12 cellular contexts compared by ENCODE assay signal in the genomic region with DNA sequence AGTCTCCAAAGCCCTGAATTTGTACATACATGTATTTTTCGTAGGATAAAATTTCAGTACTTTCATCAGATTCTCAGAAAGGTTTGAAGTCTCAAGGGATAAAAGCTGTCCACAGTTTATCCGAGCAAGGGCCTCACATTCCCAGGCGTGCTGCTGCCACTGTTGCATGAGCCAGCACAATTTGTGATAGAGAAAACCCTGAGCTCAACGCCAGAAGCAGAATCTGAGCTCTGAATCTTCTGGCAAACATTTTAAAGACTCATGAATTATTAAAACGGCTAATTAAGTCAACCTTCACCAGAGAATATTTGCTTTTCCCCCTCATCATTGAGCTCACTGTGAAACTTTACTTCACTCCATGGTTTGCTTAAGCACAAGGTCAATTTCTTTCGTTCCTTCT. TPM values are rescaled to one million over a fixed set of nuclear protein-coding genes. Genes with fewer than 3 reads are reported as not detected.
DNase-seq lines count a peak whose midpoint lies in the region; ATAC-seq and TF ChIP-seq lines count a peak whose summit lies in the region.
"Had no signal": no experiment of that assay in that cellular context is flagged by ENCODE, and none has a peak within 500 bp of the region (broad histone marks: within the 10 kb centered on the region; RNA-seq: fewer than 3 reads in every experiment).

No MANE protein-coding gene starts in this region.

- peak overlapping the region; percentile 58 for H3K4me2 ChIP-seq in GM23338

- no peaks in the 10 kb centered on the region for H3K79me2 ChIP-seq in GM23338 (replicated peaks; ENCODE audit: insufficient read depth)

- H3K36me3 ChIP-seq in GM23338 (ENCODE audit: insufficient read depth) = no peaks in the 10 kb centered on the region
- no peaks in the 10 kb centered on the region for H3K36me3 ChIP-seq in SK-N-MC (ENCODE audit: insufficient read depth, low read length)
- H3K36me3 ChIP-seq in gastroesophageal sphincter = no peaks in the 10 kb centered on the region
- no peaks in the 10 kb centered on the region for H3K36me3 ChIP-seq in psoas muscle (ENCODE audit: insufficient read depth in 1 of 2, low read depth in 1 of 2)
- H3K36me3 ChIP-seq in left lung = no peaks in the 10 kb centered on the region
- H3K36me3 ChIP-seq: right lobe of liver had no signal

- H3K27ac ChIP-seq in GM23338 (ENCODE audit: low read depth) = peak overlapping the region; percentile 70; the same call in 1 of the 2 replicates
- peak overlapping the region; percentile 98 for H3K27ac ChIP-seq in SK-N-MC
- peak overlapping the region in 3 of 4 donors; percentile 81 to 84 (median 82) for H3K27ac ChIP-seq in gastroesophageal sphincter
- peak overlapping the region; percentile 39 for H3K27ac ChIP-seq in psoas muscle
- H3K27ac ChIP-seq in left lung = peak overlapping the region in 1 of 2 donors; percentile 61
- H3K27ac ChIP-seq: foreskin keratinocyte, right lobe of liver had no signal

- TF ChIP-seq POLR2A in gastroesophageal sphincter (IDR thresholded peaks at IDR 0.05) = no peak

- no peaks in the 10 kb centered on the region for H3K9me3 Mint-ChIP-seq in GM23338

- peak overlapping the region; percentile 64 for H2AFZ ChIP-seq in GM23338

- no peak for TF ChIP-seq CTCF in GM23338 (conservative IDR thresholded peaks at IDR 0.05; ENCODE audit: low read depth in 2 of 2)
- no peak for TF ChIP-seq CTCF in gastroesophageal sphincter (IDR thresholded peaks at IDR 0.05)
- TF ChIP-seq CTCF in psoas muscle (IDR thresholded peaks at IDR 0.05) = no peak
- TF ChIP-seq CTCF in left lung (IDR thresholded peaks at IDR 0.05) = no peak

- H3K9me3 ChIP-seq in SK-N-MC (ENCODE audit: low read depth, low read length) = no peaks in the 10 kb centered on the region
- H3K9me3 ChIP-seq in gastroesophageal sphincter = no peaks in the 10 kb centered on the region
- no peaks in the 10 kb centered on the region for H3K9me3 ChIP-seq in psoas muscle
- H3K9me3 ChIP-seq in left lung = no peaks in the 10 kb centered on the region
- H3K9me3 ChIP-seq: right lobe of liver had no signal

- no peak for TF ChIP-seq EP300 in gastroesophageal sphincter (IDR thresholded peaks at IDR 0.05)

- ATAC-seq in GM23338 (no peak), gastroesophageal sphincter (peak; percentile 35), psoas muscle (peak in 1 of 4 donors; percentile 62), GM18909 (IDR thresholded peaks at IDR 0.05; ENCODE audit: poor library complexity, unreplicated experiment) (no peak), GM21381 (IDR thresholded peaks at IDR 0.05; ENCODE audit: unreplicated experiment) (no peak), HG02678 (IDR thresholded peaks at IDR 0.05; ENCODE audit: unreplicated experiment) (no peak), left lung (no peak)

- DNase-seq in GM23338 (ENCODE audit: low spot score) (no peak), SK-N-MC (ENCODE audit: low read depth, low spot score) (peak; percentile 94), psoas muscle (no peak), left lung (no peak)
- DNase-seq: NCI-H1417 treated with DMSO at 0.1 percent for 48 hours had no signal

- intact Hi-C loops in psoas muscle (cut with DNase I) (no loop called here), left lung (cut with DNase I) (no loop called here)

- H3K4me1 Mint-ChIP-seq in GM23338 = peaks cover 60% of the 10 kb centered on the region

- H3F3A ChIP-seq in GM23338 (replicated peaks; ENCODE audit: low read depth) = no peaks in the 10 kb centered on the region

- no peaks in the 10 kb centered on the region for H3K9me2 ChIP-seq in GM23338 (ENCODE audit: insufficient read depth)

- no peaks in the 10 kb centered on the region for H3K27me3 Mint-ChIP-seq in GM23338 (ENCODE audit: insufficient read depth, low read depth, poor library complexity)

- H3K27me3 ChIP-seq in GM23338 (ENCODE audit: insufficient read depth) (no peaks in the 10 kb centered on the region), gastroesophageal sphincter (no peaks in the 10 kb centered on the region), psoas muscle (ENCODE audit: insufficient read depth in 3 of 3, low read length in 2 of 3) (no peaks in the 10 kb centered on the region), left lung (no peaks in the 10 kb centered on the region)
- H3K27me3 ChIP-seq: foreskin keratinocyte, right lobe of liver had no signal

- H4K20me1 ChIP-seq in GM23338 (replicated peaks; ENCODE audit: insufficient read depth) = no peaks in the 10 kb centered on the region

- 0 out of 3 replicates have a peak overlapping the region, but pooled peaks have one; percentile 1 for H3K4me3 Mint-ChIP-seq in GM23338

- no peaks in the 10 kb centered on the region for H3K36me3 Mint-ChIP-seq in GM23338 (ENCODE audit: low read depth)

- H3K27ac Mint-ChIP-seq in GM23338 = peak overlapping the region; percentile 90

- H3K4me3 ChIP-seq in GM23338 (no peak overlapping the region), SK-N-MC (peak overlapping the region; percentile 70), gastroesophageal sphincter (no peak overlapping the region), psoas muscle (no peak overlapping the region), left lung (no peak overlapping the region)
- H3K4me3 ChIP-seq: right lobe of liver had no signal

- H3K4me1 ChIP-seq in GM23338 (ENCODE audit: insufficient read depth) (peaks cover 31% of the 10 kb centered on the region), gastroesophageal sphincter (peaks cover 4 to 49% (median 19%) of the 10 kb centered on the region in 3 donors), psoas muscle (peaks cover 34% of the 10 kb centered on the region), left lung (peaks cover 30 to 36% of the 10 kb centered on the region in 2 donors)

- 22 to 47% methylated on average over 6 of the region's 6 CpGs for WGBS in gastroesophageal sphincter (ENCODE audit: low coverage in 1 of 2), 2 donors
- WGBS in psoas muscle, 3 donors = 37 to 67% (median 38%) methylated on average over 6 of the region's 6 CpGs

- peak overlapping the region; percentile 58 for H3K9ac ChIP-seq in SK-N-MC (ENCODE audit: insufficient read length)

TF ChIP-seq in GM23338, 12 proteins besides CTCF, POLR2A, EP300 and RAD21:
- TF ChIP-seq, protein P1, sequence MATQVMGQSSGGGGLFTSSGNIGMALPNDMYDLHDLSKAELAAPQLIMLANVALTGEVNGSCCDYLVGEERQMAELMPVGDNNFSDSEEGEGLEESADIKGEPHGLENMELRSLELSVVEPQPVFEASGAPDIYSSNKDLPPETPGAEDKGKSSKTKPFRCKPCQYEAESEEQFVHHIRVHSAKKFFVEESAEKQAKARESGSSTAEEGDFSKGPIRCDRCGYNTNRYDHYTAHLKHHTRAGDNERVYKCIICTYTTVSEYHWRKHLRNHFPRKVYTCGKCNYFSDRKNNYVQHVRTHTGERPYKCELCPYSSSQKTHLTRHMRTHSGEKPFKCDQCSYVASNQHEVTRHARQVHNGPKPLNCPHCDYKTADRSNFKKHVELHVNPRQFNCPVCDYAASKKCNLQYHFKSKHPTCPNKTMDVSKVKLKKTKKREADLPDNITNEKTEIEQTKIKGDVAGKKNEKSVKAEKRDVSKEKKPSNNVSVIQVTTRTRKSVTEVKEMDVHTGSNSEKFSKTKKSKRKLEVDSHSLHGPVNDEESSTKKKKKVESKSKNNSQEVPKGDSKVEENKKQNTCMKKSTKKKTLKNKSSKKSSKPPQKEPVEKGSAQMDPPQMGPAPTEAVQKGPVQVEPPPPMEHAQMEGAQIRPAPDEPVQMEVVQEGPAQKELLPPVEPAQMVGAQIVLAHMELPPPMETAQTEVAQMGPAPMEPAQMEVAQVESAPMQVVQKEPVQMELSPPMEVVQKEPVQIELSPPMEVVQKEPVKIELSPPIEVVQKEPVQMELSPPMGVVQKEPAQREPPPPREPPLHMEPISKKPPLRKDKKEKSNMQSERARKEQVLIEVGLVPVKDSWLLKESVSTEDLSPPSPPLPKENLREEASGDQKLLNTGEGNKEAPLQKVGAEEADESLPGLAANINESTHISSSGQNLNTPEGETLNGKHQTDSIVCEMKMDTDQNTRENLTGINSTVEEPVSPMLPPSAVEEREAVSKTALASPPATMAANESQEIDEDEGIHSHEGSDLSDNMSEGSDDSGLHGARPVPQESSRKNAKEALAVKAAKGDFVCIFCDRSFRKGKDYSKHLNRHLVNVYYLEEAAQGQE (IDR thresholded peaks at IDR 0.05; ENCODE audit: unreplicated experiment) = no peak
- TF ChIP-seq, protein P2, sequence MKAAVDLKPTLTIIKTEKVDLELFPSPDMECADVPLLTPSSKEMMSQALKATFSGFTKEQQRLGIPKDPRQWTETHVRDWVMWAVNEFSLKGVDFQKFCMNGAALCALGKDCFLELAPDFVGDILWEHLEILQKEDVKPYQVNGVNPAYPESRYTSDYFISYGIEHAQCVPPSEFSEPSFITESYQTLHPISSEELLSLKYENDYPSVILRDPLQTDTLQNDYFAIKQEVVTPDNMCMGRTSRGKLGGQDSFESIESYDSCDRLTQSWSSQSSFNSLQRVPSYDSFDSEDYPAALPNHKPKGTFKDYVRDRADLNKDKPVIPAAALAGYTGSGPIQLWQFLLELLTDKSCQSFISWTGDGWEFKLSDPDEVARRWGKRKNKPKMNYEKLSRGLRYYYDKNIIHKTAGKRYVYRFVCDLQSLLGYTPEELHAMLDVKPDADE (IDR thresholded peaks at IDR 0.05) = no peak
- TF ChIP-seq STAT1 (IDR thresholded peaks at IDR 0.05; ENCODE audit: unreplicated experiment) = no peak
- no peak for TF ChIP-seq ZNF331 (CRISPR knock-in tag; IDR thresholded peaks at IDR 0.05; ENCODE audit: low read depth)

RNA-seq across cellular contexts. Expression of a gene that starts 17.3 kb away (rescaled TPM):
- 401 and 483 TPM in 2 replicates for total RNA-seq in GM23338 (2014; rRNA removed; shearing (Covaris generic))
- 912 and 979 TPM in 2 replicates for polyA plus RNA-seq in GM23338 (2016; fragmentation: Nextera tagmentation; extraction: Ambion mirVana)
- 1,000 to 10,000 TPM in 1 of 4 donors, 100 to 1,000 TPM in 3; 842 to 1,190 (median 952) TPM for total RNA-seq in gastroesophageal sphincter
- total RNA-seq in psoas muscle = 100 to 1,000 TPM; 125 to 435 (median 151) TPM
- polyA plus RNA-seq in psoas muscle = 100 to 1,000 TPM; 135 to 524 (median 139) TPM
- total RNA-seq in left lung = 100 to 1,000 TPM; 579 to 585 TPM

RNA-seq across cellular contexts. Expression of a gene that starts 38.5 kb away (rescaled TPM):
- 0.28 TPM in 1 of 2 replicates, not detected in the other for total RNA-seq in GM23338 (2014; rRNA removed; shearing (Covaris generic))
- polyA plus RNA-seq in GM23338 (2016; fragmentation: Nextera tagmentation; extraction: Ambion mirVana) (not detected in 2 replicates), psoas muscle (under 1 TPM in 1 of 3 donors, not detected in 2; 0.03 TPM)
- total RNA-seq in gastroesophageal sphincter (under 1 TPM in 2 of 4 donors, not detected in 2; 0.23 to 0.67 TPM), psoas muscle (not detected), left lung (1 to 10 TPM in 1 of 2 donors, under 1 TPM in 1; 0.67 to 1.0 TPM)
- total RNA-seq: right lobe of liver, RPMI7951 had no signal
- polyA plus RNA-seq: foreskin keratinocyte had no signal
